ENCODE assay signal across 1 cellular context in genomic region chr2:42132966-42133641, GRCh38.
TF ChIP-seq lines count a peak whose summit lies in the region.

No MANE protein-coding gene starts in this region.

TF ChIP-seq in HepG2, 621 proteins besides CTCF, POLR2A, EP300 and RAD21 (continued from another document and continues in another):
- TF ChIP-seq, protein P1, sequence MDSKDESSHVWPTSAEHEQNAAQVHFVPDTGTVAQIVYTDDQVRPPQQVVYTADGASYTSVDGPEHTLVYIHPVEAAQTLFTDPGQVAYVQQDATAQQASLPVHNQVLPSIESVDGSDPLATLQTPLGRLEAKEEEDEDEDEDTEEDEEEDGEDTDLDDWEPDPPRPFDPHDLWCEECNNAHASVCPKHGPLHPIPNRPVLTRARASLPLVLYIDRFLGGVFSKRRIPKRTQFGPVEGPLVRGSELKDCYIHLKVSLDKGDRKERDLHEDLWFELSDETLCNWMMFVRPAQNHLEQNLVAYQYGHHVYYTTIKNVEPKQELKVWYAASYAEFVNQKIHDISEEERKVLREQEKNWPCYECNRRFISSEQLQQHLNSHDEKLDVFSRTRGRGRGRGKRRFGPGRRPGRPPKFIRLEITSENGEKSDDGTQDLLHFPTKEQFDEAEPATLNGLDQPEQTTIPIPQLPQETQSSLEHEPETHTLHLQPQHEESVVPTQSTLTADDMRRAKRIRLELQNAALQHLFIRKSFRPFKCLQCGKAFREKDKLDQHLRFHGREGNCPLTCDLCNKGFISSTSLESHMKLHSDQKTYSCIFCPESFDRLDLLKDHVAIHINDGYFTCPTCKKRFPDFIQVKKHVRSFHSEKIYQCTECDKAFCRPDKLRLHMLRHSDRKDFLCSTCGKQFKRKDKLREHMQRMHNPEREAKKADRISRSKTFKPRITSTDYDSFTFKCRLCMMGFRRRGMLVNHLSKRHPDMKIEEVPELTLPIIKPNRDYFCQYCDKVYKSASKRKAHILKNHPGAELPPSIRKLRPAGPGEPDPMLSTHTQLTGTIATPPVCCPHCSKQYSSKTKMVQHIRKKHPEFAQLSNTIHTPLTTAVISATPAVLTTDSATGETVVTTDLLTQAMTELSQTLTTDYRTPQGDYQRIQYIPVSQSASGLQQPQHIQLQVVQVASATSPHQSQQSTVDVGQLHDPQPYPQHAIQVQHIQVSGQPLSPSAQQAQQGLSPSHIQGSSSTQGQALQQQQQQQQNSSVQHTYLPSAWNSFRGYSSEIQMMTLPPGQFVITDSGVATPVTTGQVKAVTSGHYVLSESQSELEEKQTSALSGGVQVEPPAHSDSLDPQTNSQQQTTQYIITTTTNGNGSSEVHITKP (CRISPR knock-in tag; IDR thresholded peaks at IDR 0.05; ENCODE audit: low read depth) = peak; percentile 80
- TF ChIP-seq ZNF326 (CRISPR knock-in tag; IDR thresholded peaks at IDR 0.05; ENCODE audit: borderline replicate concordance) (no peak), FOXK2 (IDR thresholded peaks at IDR 0.05) (peak; percentile 41; the same call in 1 of the 2 replicates), ZNF274 (CRISPR knock-in tag; IDR thresholded peaks at IDR 0.05) (peak; percentile 97), ZBTB43 (CRISPR knock-in tag; conservative IDR thresholded peaks at IDR 0.05) (peak; percentile 97), AKAP8 (CRISPR knock-in tag; IDR thresholded peaks at IDR 0.05) (peak; percentile 80), CENPBD1 (CRISPR knock-in tag; IDR thresholded peaks at IDR 0.05; ENCODE audit: borderline replicate concordance, low read depth) (no peak), JUND (CRISPR knock-in tag; IDR thresholded peaks at IDR 0.05) (peak; percentile 98), BORCS8-MEF2B (CRISPR knock-in tag; IDR thresholded peaks at IDR 0.05) (peak; percentile 90), ZNF430 (CRISPR knock-in tag; IDR thresholded peaks at IDR 0.05) (peak; percentile 75; the same call in 1 of the 2 replicates), ATF1 (CRISPR knock-in tag; IDR thresholded peaks at IDR 0.05) (no peak), ZNF501 (CRISPR knock-in tag; IDR thresholded peaks at IDR 0.05) (peak; percentile 93), ZGPAT (CRISPR knock-in tag; IDR thresholded peaks at IDR 0.05) (peak; percentile 99), ZMAT5 (CRISPR knock-in tag; IDR thresholded peaks at IDR 0.05; ENCODE audit: borderline replicate concordance, low read depth) (no peak; the same call in 1 of the 2 replicates), ZNF34 (CRISPR knock-in tag; IDR thresholded peaks at IDR 0.05; ENCODE audit: borderline replicate concordance) (no peak; the same call in 1 of the 2 replicates), ZNF670 (CRISPR knock-in tag; IDR thresholded peaks at IDR 0.05; ENCODE audit: borderline replicate concordance) (peak; percentile 95; the same call in 1 of the 2 replicates), PPARG (CRISPR knock-in tag; conservative IDR thresholded peaks at IDR 0.05) (peak; percentile 91), ZNF12 (CRISPR knock-in tag; IDR thresholded peaks at IDR 0.05) (peak; percentile 91), STAT6 (CRISPR knock-in tag; IDR thresholded peaks at IDR 0.05; ENCODE audit: borderline replicate concordance) (peak; percentile 98; the same call in 1 of the 2 replicates), HMG20A (CRISPR knock-in tag; IDR thresholded peaks at IDR 0.05; ENCODE audit: borderline replicate concordance) (peak; percentile 96), RBM39 (IDR thresholded peaks at IDR 0.05; ENCODE audit: low read depth, low read length, poor library complexity, severe bottlenecking) (peak; percentile 71), RBM22 (optimal IDR thresholded peaks at IDR 0.05; ENCODE audit: low read length) (no peak), ZNF496 (CRISPR knock-in tag; IDR thresholded peaks at IDR 0.05; ENCODE audit: insufficient replicate concordance) (no peak)
- TF ChIP-seq, protein P2, sequence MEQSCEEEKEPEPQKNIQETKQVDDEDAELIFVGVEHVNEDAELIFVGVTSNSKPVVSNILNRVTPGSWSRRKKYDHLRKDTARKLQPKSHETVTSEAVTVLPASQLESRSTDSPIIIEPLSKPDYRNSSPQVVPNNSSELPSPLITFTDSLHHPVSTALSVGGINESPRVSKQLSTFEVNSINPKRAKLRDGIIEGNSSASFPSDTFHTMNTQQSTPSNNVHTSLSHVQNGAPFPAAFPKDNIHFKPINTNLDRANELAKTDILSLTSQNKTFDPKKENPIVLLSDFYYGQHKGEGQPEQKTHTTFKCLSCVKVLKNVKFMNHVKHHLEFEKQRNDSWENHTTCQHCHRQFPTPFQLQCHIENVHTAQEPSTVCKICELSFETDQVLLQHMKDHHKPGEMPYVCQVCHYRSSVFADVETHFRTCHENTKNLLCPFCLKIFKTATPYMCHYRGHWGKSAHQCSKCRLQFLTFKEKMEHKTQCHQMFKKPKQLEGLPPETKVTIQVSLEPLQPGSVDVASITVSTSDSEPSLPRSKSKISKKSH (CRISPR knock-in tag; IDR thresholded peaks at IDR 0.05; ENCODE audit: borderline replicate concordance) = peak; percentile 97; the same call in 1 of the 2 replicates
- TF ChIP-seq, protein P3, sequence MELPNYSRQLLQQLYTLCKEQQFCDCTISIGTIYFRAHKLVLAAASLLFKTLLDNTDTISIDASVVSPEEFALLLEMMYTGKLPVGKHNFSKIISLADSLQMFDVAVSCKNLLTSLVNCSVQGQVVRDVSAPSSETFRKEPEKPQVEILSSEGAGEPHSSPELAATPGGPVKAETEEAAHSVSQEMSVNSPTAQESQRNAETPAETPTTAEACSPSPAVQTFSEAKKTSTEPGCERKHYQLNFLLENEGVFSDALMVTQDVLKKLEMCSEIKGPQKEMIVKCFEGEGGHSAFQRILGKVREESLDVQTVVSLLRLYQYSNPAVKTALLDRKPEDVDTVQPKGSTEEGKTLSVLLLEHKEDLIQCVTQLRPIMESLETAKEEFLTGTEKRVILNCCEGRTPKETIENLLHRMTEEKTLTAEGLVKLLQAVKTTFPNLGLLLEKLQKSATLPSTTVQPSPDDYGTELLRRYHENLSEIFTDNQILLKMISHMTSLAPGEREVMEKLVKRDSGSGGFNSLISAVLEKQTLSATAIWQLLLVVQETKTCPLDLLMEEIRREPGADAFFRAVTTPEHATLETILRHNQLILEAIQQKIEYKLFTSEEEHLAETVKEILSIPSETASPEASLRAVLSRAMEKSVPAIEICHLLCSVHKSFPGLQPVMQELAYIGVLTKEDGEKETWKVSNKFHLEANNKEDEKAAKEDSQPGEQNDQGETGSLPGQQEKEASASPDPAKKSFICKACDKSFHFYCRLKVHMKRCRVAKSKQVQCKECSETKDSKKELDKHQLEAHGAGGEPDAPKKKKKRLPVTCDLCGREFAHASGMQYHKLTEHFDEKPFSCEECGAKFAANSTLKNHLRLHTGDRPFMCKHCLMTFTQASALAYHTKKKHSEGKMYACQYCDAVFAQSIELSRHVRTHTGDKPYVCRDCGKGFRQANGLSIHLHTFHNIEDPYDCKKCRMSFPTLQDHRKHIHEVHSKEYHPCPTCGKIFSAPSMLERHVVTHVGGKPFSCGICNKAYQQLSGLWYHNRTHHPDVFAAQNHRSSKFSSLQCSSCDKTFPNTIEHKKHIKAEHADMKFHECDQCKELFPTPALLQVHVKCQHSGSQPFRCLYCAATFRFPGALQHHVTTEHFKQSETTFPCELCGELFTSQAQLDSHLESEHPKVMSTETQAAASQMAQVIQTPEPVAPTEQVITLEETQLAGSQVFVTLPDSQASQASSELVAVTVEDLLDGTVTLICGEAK (IDR thresholded peaks at IDR 0.05) = no peak
- TF ChIP-seq, protein P3 (CRISPR knock-in tag; IDR thresholded peaks at IDR 0.05) = peak; percentile 94
